Comparison of ENCODE assay signal across 24 cellular contexts in genomic region chr2:101294861-101295260, GRCh38. TPM values are rescaled to one million over a fixed set of nuclear protein-coding genes. Genes with fewer than 3 reads are reported as not detected.
A peak's percentile ranks its signal among the peaks of the same experiment; 100 is the strongest.
DNase-seq lines count a peak whose midpoint lies in the region; ATAC-seq, FAIRE-seq and TF ChIP-seq lines count a peak whose summit lies in the region.
"Had no signal": no experiment of that assay in that cellular context is flagged by ENCODE, and none has a peak within 500 bp of the region (broad histone marks: within the 10 kb centered on the region; RNA-seq: fewer than 3 reads in every experiment).

No MANE protein-coding gene starts in this region.

- no peak overlapping the region for H3K27ac Mint-ChIP-seq in activated CD4-positive, alpha-beta T cell treated with anti-CD3 and anti-CD28 coated beads, Interleukin-2, amount 10 ng/mL, durations not matched to agents 7 days and 5 days
- H3K27ac Mint-ChIP-seq: B cell; CD4-positive, alpha-beta T cell had no signal

- CTCF ChIA-PET in endothelial cell of umbilical vein (lab: Charles Lee) = interaction anchor here (1.6 kb wide), 2 partner anchors 14 to 47 kb away, joined by 3 to 4 read pairs; no protein-coding TSS in a partner anchor
- CTCF ChIA-PET in activated CD4-positive, alpha-beta T cell treated with anti-CD3 and anti-CD28 coated beads, Interleukin-2, amount 10 ng/mL, durations not matched to agents 7 days and 5 days (lab: Charles Lee) = interaction anchor here (1.1 kb wide), 1 partner anchor 12 kb away, joined by 3 read pairs; no protein-coding TSS in a partner anchor

- H3K36me3 ChIP-seq in cardiac muscle cell (no peaks in the 10 kb centered on the region), endothelial cell of umbilical vein (ENCODE audit: control insufficient read depth in 2 of 2, extremely low read depth in 1 of 2, insufficient read depth in 2 of 2, low read length in 2 of 2) (peaks cover 0 to 3% of the 10 kb centered on the region in 2 experiments)

- H4K20me1 ChIP-seq in endothelial cell of umbilical vein (replicated peaks; ENCODE audit: control insufficient read depth, extremely low read depth, insufficient read depth, low read length) = peaks cover 8% of the 10 kb centered on the region

- peak overlapping the region; percentile 75 for H3K4me2 ChIP-seq in endothelial cell of umbilical vein (ENCODE audit: insufficient read depth, low read length)
- H3K4me2 ChIP-seq: BLaER1 had no signal

- H3K4me1 ChIP-seq in cardiac muscle cell (ENCODE audit: low read depth) (peaks cover 36% of the 10 kb centered on the region), right cardiac atrium (ENCODE audit: control insufficient read depth, insufficient read depth, low read length) (peaks cover 9% of the 10 kb centered on the region), endothelial cell of umbilical vein (ENCODE audit: control insufficient read depth, extremely low read depth, insufficient read depth, low read length) (peaks cover 37% of the 10 kb centered on the region)

- BruUV-seq in endothelial cell of umbilical vein (replicated peaks; lab: Mats Ljungman, UMichigan) = no TSS peak

- peaks cover 32% of the 10 kb centered on the region for H3K4me1 Mint-ChIP-seq in activated CD4-positive, alpha-beta T cell treated with anti-CD3 and anti-CD28 coated beads, Interleukin-2, amount 10 ng/mL, durations not matched to agents 7 days and 5 days

- H3K9me3 ChIP-seq in cardiac muscle cell (ENCODE audit: low read depth) (no peaks in the 10 kb centered on the region), right cardiac atrium (ENCODE audit: control insufficient read depth, low read length) (no peaks in the 10 kb centered on the region), endothelial cell of umbilical vein (replicated peaks; ENCODE audit: control insufficient read depth, insufficient read depth, low read length) (no peaks in the 10 kb centered on the region)
- H3K9me3 ChIP-seq: BLaER1 had no signal

- H3K79me2 ChIP-seq in endothelial cell of umbilical vein (ENCODE audit: control insufficient read depth, insufficient read depth, low read length) = peaks cover 87% of the 10 kb centered on the region

- no peak for TF ChIP-seq POLR2A in endothelial cell of umbilical vein (IDR thresholded peaks at IDR 0.05; ENCODE audit: low read depth, low read length)

- H3K4me3 ChIP-seq in cardiac muscle cell (no peak overlapping the region), right cardiac atrium (ENCODE audit: low read length) (no peak overlapping the region), endothelial cell of umbilical vein (replicated peaks in 1 of 3; ENCODE audit: insufficient read depth in 1 of 3, low read depth in 1 of 3, low read length in 3 of 3) (no peak overlapping the region)
- H3K4me3 ChIP-seq: BLaER1, GM12878 had no signal

- H3K9me1 ChIP-seq in endothelial cell of umbilical vein (replicated peaks; ENCODE audit: control insufficient read depth, extremely low read depth, insufficient read depth, low read length) = no peaks in the 10 kb centered on the region

- H3K9ac ChIP-seq in endothelial cell of umbilical vein (replicated peaks; ENCODE audit: extremely low read depth, insufficient read depth, low read length) = peak overlapping the region; percentile 13
- H3K9ac ChIP-seq: BLaER1, GM23248 had no signal

- peaks cover 45% of the 10 kb centered on the region for H3K36me3 Mint-ChIP-seq in activated CD4-positive, alpha-beta T cell treated with anti-CD3 and anti-CD28 coated beads, Interleukin-2, amount 10 ng/mL, durations not matched to agents 7 days and 5 days (ENCODE audit: low read depth)

- TF ChIP-seq CTCF in cardiac muscle cell (IDR thresholded peaks at IDR 0.05; ENCODE audit: low read depth, low read length) (no peak), endothelial cell of umbilical vein (IDR thresholded peaks at IDR 0.05; ENCODE audit: extremely low read depth in 1 of 2, insufficient read depth in 1 of 2, low read depth in 1 of 2, low read length in 2 of 2) (no peak)

- 84% methylated on average over 6 of the region's 6 CpGs for WGBS in right cardiac atrium

- no peaks in the 10 kb centered on the region for H3K9me3 Mint-ChIP-seq in activated CD4-positive, alpha-beta T cell treated with anti-CD3 and anti-CD28 coated beads, Interleukin-2, amount 10 ng/mL, durations not matched to agents 7 days and 5 days
- H3K9me3 Mint-ChIP-seq: CD4-positive, alpha-beta T cell; CD8-positive, alpha-beta memory T cell had no signal

- ATAC-seq in right cardiac atrium (no peak), SK-N-SH treated with all-trans-retinoic acid at 6 μM for 48 hours (no peak)
- ATAC-seq: GM12878 had no signal

- DNase-seq in cardiac muscle cell (ENCODE audit: low read depth in 1 of 2, low spot score in 1 of 2) (no peak), right cardiac atrium (no peak), endothelial cell of umbilical vein (ENCODE audit: low read depth, low spot score) (peak; percentile 67), pulmonary artery endothelial cell (ENCODE audit: low read depth, low spot score) (peak; percentile 47)
- DNase-seq in activated CD4-positive, alpha-beta T cell treated with anti-CD3 and anti-CD28 coated beads, Interleukin-2, amount 10 ng/mL, durations not matched to agents 7 days and 5 days = no peak
- DNase-seq: CD4-positive, alpha-beta T cell; CD8-positive, alpha-beta memory T cell; DMS 273 treated with DMSO at 0.1 percent for 48 hours; DMS79; EL; GDM1; GM23248; H7; HCEC 1CT had no signal

- no peak overlapping the region for H3K4me3 Mint-ChIP-seq in activated CD4-positive, alpha-beta T cell treated with anti-CD3 and anti-CD28 coated beads, Interleukin-2, amount 10 ng/mL, durations not matched to agents 7 days and 5 days
- H3K4me3 Mint-ChIP-seq: B cell; CD4-positive, alpha-beta T cell had no signal

- no peak overlapping the region for H2AFZ ChIP-seq in endothelial cell of umbilical vein (ENCODE audit: low read depth, low read length)
- H2AFZ ChIP-seq: GM23248 had no signal

- dilution Hi-C loops in endothelial cell of umbilical vein (cut with MboI; ENCODE audit: extremely low pct_ligation_motif_present, low sequenced_read_pairs) = no loop called here

- intact Hi-C loops in right cardiac atrium (cut with DNase I) (no loop called here), endothelial cell of umbilical vein (cut with micrococcal nuclease) (loop anchor here (1.0 kb wide), 2 partner anchors 13 to 33 kb away; partner anchors contain the start of gene RNF149)

- H3K27me3 Mint-ChIP-seq in activated CD4-positive, alpha-beta T cell treated with anti-CD3 and anti-CD28 coated beads, Interleukin-2, amount 10 ng/mL, durations not matched to agents 7 days and 5 days = no peaks in the 10 kb centered on the region
- H3K27me3 Mint-ChIP-seq: B cell; CD4-positive, alpha-beta T cell; CD8-positive, alpha-beta memory T cell had no signal

- H3K27me3 ChIP-seq in cardiac muscle cell (no peaks in the 10 kb centered on the region), right cardiac atrium (ENCODE audit: control insufficient read depth, insufficient read depth) (no peaks in the 10 kb centered on the region), endothelial cell of umbilical vein (ENCODE audit: control insufficient read depth in 2 of 2, insufficient read depth in 2 of 2, low read length in 2 of 2) (no peaks in the 10 kb centered on the region)
- H3K27me3 ChIP-seq: BLaER1 had no signal

- peak; percentile 74 for FAIRE-seq in endothelial cell of umbilical vein (lab: Jason Lieb, UNC)
- FAIRE-seq: A204.1, D721Med, GM12878, GM19239, H1 had no signal

- peak overlapping the region; percentile 86 for H3K27ac ChIP-seq in cardiac muscle cell
- H3K27ac ChIP-seq in right cardiac atrium (ENCODE audit: low read length) = no peak overlapping the region
- H3K27ac ChIP-seq in endothelial cell of umbilical vein (ENCODE audit: insufficient read depth, low read depth, low read length) = peak overlapping the region; percentile 83
- H3K27ac ChIP-seq: 22Rv1, BLaER1, C4-2B had no signal

- POLR2A ChIA-PET in endothelial cell of umbilical vein (lab: Charles Lee) = interaction anchor here (0.7 kb wide), 1 partner anchor 93 kb away, joined by 5 read pairs; no protein-coding TSS in a partner anchor
- POLR2A ChIA-PET in activated CD4-positive, alpha-beta T cell treated with anti-CD3 and anti-CD28 coated beads, Interleukin-2, amount 10 ng/mL, durations not matched to agents 7 days and 5 days (lab: Charles Lee) = no interaction called here

TF ChIP-seq in SK-N-SH treated with all-trans-retinoic acid at 6 μM for 48 hours, 23 proteins besides CTCF, POLR2A, EP300 and RAD21 (continues in another document):
- TF ChIP-seq ESRRG (CRISPR knock-in tag; IDR thresholded peaks at IDR 0.05) = no peak
- no peak for TF ChIP-seq PPARA (CRISPR knock-in tag; IDR thresholded peaks at IDR 0.05; ENCODE audit: borderline replicate concordance)

RNA-seq across cellular contexts. Expression of gene RNF149, which starts 13.6 kb away (rescaled TPM):
- total RNA-seq in cardiac muscle cell (34.4 and 69.9 TPM in 2 replicates), right cardiac atrium (10 to 100 TPM; 18.0 to 40.6 (median 23.2) TPM), endothelial cell of umbilical vein (57.6 and 66.6 TPM in 2 replicates), pulmonary artery endothelial cell (100 and 103 TPM in 2 replicates)
- polyA plus RNA-seq in cardiac muscle cell (44.4 and 82.9 TPM in 2 replicates), right cardiac atrium (22.7 TPM), endothelial cell of umbilical vein (28.1 and 31.3 TPM in 2 replicates)
- polyA plus RNA-seq in endothelial cell of umbilical vein (2011; cell fraction: cytosol; rRNA removed) = 21.3 and 21.8 TPM in 2 replicates
- polyA plus RNA-seq in endothelial cell of umbilical vein (2011; cell fraction: nucleus; rRNA removed) = 60.8 and 88.5 TPM in 2 replicates
- 54.0 and 89.3 TPM in 2 replicates for polyA plus RNA-seq in endothelial cell of umbilical vein (2012)
- polyA minus RNA-seq in endothelial cell of umbilical vein = 36.7 and 51.1 TPM in 2 replicates
- 26.3 TPM for polyA minus RNA-seq in endothelial cell of umbilical vein (2011; cell fraction: cytosol; rRNA and poly(A)+ RNA removed)
- polyA minus RNA-seq in endothelial cell of umbilical vein (2011; cell fraction: nucleus; rRNA and poly(A)+ RNA removed) = 62.8 and 73.1 TPM in 2 replicates
- total RNA-seq in activated CD4-positive, alpha-beta T cell treated with anti-CD3 and anti-CD28 coated beads, Interleukin-2, amount 10 ng/mL, durations not matched to agents 7 days and 5 days = 10 to 100 TPM; 66.3 to 74.2 TPM

RNA-seq across cellular contexts. Expression of gene CNOT11, which starts 42.2 kb away (rescaled TPM):
- total RNA-seq in cardiac muscle cell = 51.4 and 52.7 TPM in 2 replicates
- polyA plus RNA-seq in cardiac muscle cell = 74.2 and 78.0 TPM in 2 replicates
- 10 to 100 TPM; 38.8 to 60.5 (median 43.5) TPM for total RNA-seq in right cardiac atrium
- polyA plus RNA-seq in right cardiac atrium = 26.0 TPM
- total RNA-seq in endothelial cell of umbilical vein = 44.3 and 47.7 TPM in 2 replicates
- 34.6 and 40.5 TPM in 2 replicates for polyA plus RNA-seq in endothelial cell of umbilical vein
- 56.4 and 57.3 TPM in 2 replicates for polyA plus RNA-seq in endothelial cell of umbilical vein (2011; cell fraction: cytosol; rRNA removed)
- polyA plus RNA-seq in endothelial cell of umbilical vein (2011; cell fraction: nucleus; rRNA removed) = 83.5 and 83.9 TPM in 2 replicates
- polyA plus RNA-seq in endothelial cell of umbilical vein (2012) = 38.0 and 47.8 TPM in 2 replicates
- 54.1 and 55.4 TPM in 2 replicates for polyA minus RNA-seq in endothelial cell of umbilical vein
- 30.9 TPM for polyA minus RNA-seq in endothelial cell of umbilical vein (2011; cell fraction: cytosol; rRNA and poly(A)+ RNA removed)
- 18.5 and 32.4 TPM in 2 replicates for polyA minus RNA-seq in endothelial cell of umbilical vein (2011; cell fraction: nucleus; rRNA and poly(A)+ RNA removed)
- total RNA-seq in pulmonary artery endothelial cell = 24.7 and 27.0 TPM in 2 replicates
- 10 to 100 TPM; 65.1 to 80.7 TPM for total RNA-seq in activated CD4-positive, alpha-beta T cell treated with anti-CD3 and anti-CD28 coated beads, Interleukin-2, amount 10 ng/mL, durations not matched to agents 7 days and 5 days

Comparison
In these comparisons a context has a peak if more than half of its experiments do, and no peak if none do; other contexts are left out.
1. DNase-seq: peak in endothelial cell of umbilical vein (single experiment) and pulmonary artery endothelial cell (single experiment); none in cardiac muscle cell (0 of 2), right cardiac atrium (0 of 3) and activated CD4-positive, alpha-beta T cell treated with anti-CD3 and anti-CD28 coated beads, Interleukin-2, amount 10 ng/mL, durations not matched to agents 7 days and 5 days (single experiment).